In the genomic region with DNA sequence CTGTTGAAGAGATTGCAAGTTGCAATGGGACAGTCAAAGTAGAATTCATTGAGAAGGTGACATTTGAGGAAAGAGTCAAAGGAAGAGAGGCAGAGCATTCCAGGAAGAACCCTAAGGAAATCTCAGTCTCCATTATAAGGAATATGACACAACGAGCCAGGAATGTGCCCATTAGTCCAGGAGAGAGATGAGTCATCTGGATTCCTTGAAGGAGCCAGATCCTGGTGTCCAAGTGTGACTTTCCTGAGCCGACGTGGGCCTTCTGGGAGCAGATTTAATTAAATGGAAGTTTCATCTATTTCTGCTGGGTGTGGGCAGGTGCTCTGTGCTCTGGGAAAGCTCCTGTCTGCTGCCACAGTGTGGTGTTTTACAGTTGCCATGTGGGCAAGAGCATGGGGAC, we compare ENCODE assay signal across 12 cellular contexts.
DNase-seq lines count a peak whose midpoint lies in the region; ATAC-seq, FAIRE-seq and TF ChIP-seq lines count a peak whose summit lies in the region.
"Had no signal": no experiment of that assay in that cellular context is flagged by ENCODE, and none has a peak within 500 bp of the region (broad histone marks: within the 10 kb centered on the region; RNA-seq: fewer than 3 reads in every experiment).

No MANE protein-coding gene starts in this region.

- CTCF ChIA-PET in naive thymus-derived CD4-positive, alpha-beta T cell (lab: Charles Lee): no interaction called here

- H3K36me3 ChIP-seq in SJCRH30: peaks cover 13% of the 10 kb centered on the region; the same call in 1 of the 2 replicates
- no peaks in the 10 kb centered on the region for H3K36me3 ChIP-seq in rectal smooth muscle tissue (ENCODE audit: control insufficient read depth, insufficient read depth, low read length)
- peaks cover 0 to 25% (median 0%) of the 10 kb centered on the region in 3 experiments for H3K36me3 ChIP-seq in naive thymus-derived CD4-positive, alpha-beta T cell (ENCODE audit: control insufficient read depth in 2 of 3, insufficient read depth in 3 of 3, low read length in 3 of 3)
- H3K36me3 ChIP-seq: thyroid gland had no signal

- H3K36me3 Mint-ChIP-seq in naive thymus-derived CD4-positive, alpha-beta T cell: peaks cover 19 to 66% (median 57%) of the 10 kb centered on the region in 5 donors

- H3K9me3 Mint-ChIP-seq in naive thymus-derived CD4-positive, alpha-beta T cell: peaks cover 3 to 27% (median 12%) of the 10 kb centered on the region in 11 donors

- no peak overlapping the region for H3K9ac ChIP-seq in rectal smooth muscle tissue (ENCODE audit: low read length)

- no peaks in the 10 kb centered on the region for H3K27me3 Mint-ChIP-seq in naive thymus-derived CD4-positive, alpha-beta T cell
- H3K27me3 Mint-ChIP-seq: activated T-helper 17 cell treated with anti-CD3 and anti-CD28 coated beads, Interleukin-2, amount 50 U/mL, for 72 hours had no signal

- H3K4me1 Mint-ChIP-seq in naive thymus-derived CD4-positive, alpha-beta T cell: peaks cover 0 to 16% (median 0%) of the 10 kb centered on the region in 7 donors

- no peak overlapping the region for H3K4me3 Mint-ChIP-seq in naive thymus-derived CD4-positive, alpha-beta T cell
- H3K4me3 Mint-ChIP-seq: activated T-helper 17 cell treated with anti-CD3 and anti-CD28 coated beads, Interleukin-2, amount 50 U/mL, for 72 hours had no signal

- H3K27ac Mint-ChIP-seq in naive thymus-derived CD4-positive, alpha-beta T cell: no peak overlapping the region
- H3K27ac Mint-ChIP-seq: activated T-helper 17 cell treated with anti-CD3 and anti-CD28 coated beads, Interleukin-2, amount 50 U/mL, for 72 hours had no signal

- intact Hi-C loops in naive thymus-derived CD4-positive, alpha-beta T cell (cut with micrococcal nuclease): no loop called here

- no peak overlapping the region for H3K4me3 ChIP-seq in SJCRH30
- H3K4me3 ChIP-seq in fibroblast of mammary gland (ENCODE audit: control insufficient read depth, low read depth, low read length): no peak overlapping the region
- H3K4me3 ChIP-seq in rectal smooth muscle tissue (ENCODE audit: low read length): no peak overlapping the region
- H3K4me3 ChIP-seq in naive thymus-derived CD4-positive, alpha-beta T cell (ENCODE audit: low read length): no peak overlapping the region
- H3K4me3 ChIP-seq: thyroid gland had no signal

- no peak for TF ChIP-seq CTCF in fibroblast of mammary gland (conservative IDR thresholded peaks at IDR 0.05; ENCODE audit: control insufficient read depth, insufficient read depth, low read depth, low read length)

- H3K27me3 ChIP-seq in SJCRH30: no peaks in the 10 kb centered on the region
- H3K27me3 ChIP-seq in rectal smooth muscle tissue (ENCODE audit: control insufficient read depth, insufficient read depth, low read length): no peaks in the 10 kb centered on the region
- no peaks in the 10 kb centered on the region for H3K27me3 ChIP-seq in naive thymus-derived CD4-positive, alpha-beta T cell (ENCODE audit: control insufficient read depth in 2 of 2, insufficient read depth in 2 of 2, low read length in 2 of 2)
- H3K27me3 ChIP-seq: thyroid gland had no signal

- H3K4me1 ChIP-seq in SJCRH30: 0 out of 2 replicates have a peak, but pooled peaks cover 3% of the 10 kb centered on the region
- H3K4me1 ChIP-seq in rectal smooth muscle tissue (ENCODE audit: control insufficient read depth, insufficient read depth, low read length): peaks cover 3% of the 10 kb centered on the region
- no peaks in the 10 kb centered on the region for H3K4me1 ChIP-seq in naive thymus-derived CD4-positive, alpha-beta T cell (ENCODE audit: control insufficient read depth in 2 of 2, insufficient read depth in 2 of 2, low read length in 2 of 2)
- H3K4me1 ChIP-seq: thyroid gland had no signal

- peak; percentile 67 for FAIRE-seq in G401.6 (lab: Jason Lieb, UNC)

- peaks cover 19% of the 10 kb centered on the region for H3K9me3 ChIP-seq in SJCRH30 (replicated peaks)
- peaks cover 0 to 14% (median 0%) of the 10 kb centered on the region in 3 experiments for H3K9me3 ChIP-seq in naive thymus-derived CD4-positive, alpha-beta T cell (ENCODE audit: control insufficient read depth in 2 of 3, low read length in 3 of 3)
- H3K9me3 ChIP-seq: thyroid gland had no signal

- POLR2A ChIA-PET in naive thymus-derived CD4-positive, alpha-beta T cell (lab: Charles Lee): no interaction called here

- ATAC-seq in naive thymus-derived CD4-positive, alpha-beta T cell: no peak
- ATAC-seq: activated T-helper 17 cell treated with anti-CD3 and anti-CD28 coated beads, Interleukin-2, amount 50 U/mL, for 72 hours had no signal

- H3K27ac ChIP-seq in SJCRH30: peak overlapping the region; percentile 12; the same call in 1 of the 2 replicates
- H3K27ac ChIP-seq in rectal smooth muscle tissue (ENCODE audit: low read depth, low read length): peak overlapping the region; percentile 74
- no peak overlapping the region for H3K27ac ChIP-seq in naive thymus-derived CD4-positive, alpha-beta T cell (ENCODE audit: low read depth, low read length)
- H3K27ac ChIP-seq: thyroid gland had no signal

- DNase-seq in SJCRH30: peak; percentile 17 to 34
- DNase-seq in fibroblast of mammary gland (ENCODE audit: low read depth): peak; percentile 91
- DNase-seq in activated CD4-positive, alpha-beta T cell treated with anti-CD3 and anti-CD28 coated beads, Interleukin-2, amount 50 U/mL, for 48 hours: no peak
- DNase-seq in DMS 273 treated with DMSO at 0.1 percent for 48 hours (lab: John Stamatoyannopoulos, UW): no peak
- DNase-seq in naive thymus-derived CD4-positive, alpha-beta T cell: no peak
- no peak for DNase-seq in NCI-H510A (lab: John Stamatoyannopoulos, UW)
- DNase-seq: H7; stimulated activated CD4-positive, alpha-beta T cell treated with anti-CD3 and anti-CD28 coated beads, Interleukin-15, amount 100 ng/mL, for 24 hours; thyroid gland had no signal

Comparison
In these comparisons a context has a peak if more than half of its experiments do, and no peak if none do; other contexts are left out.
1. DNase-seq: peak in SJCRH30 (2 of 2) and fibroblast of mammary gland (single experiment); none in activated CD4-positive, alpha-beta T cell treated with anti-CD3 and anti-CD28 coated beads, Interleukin-2, amount 50 U/mL, for 48 hours (0 of 2), DMS 273 treated with DMSO at 0.1 percent for 48 hours (single experiment), naive thymus-derived CD4-positive, alpha-beta T cell (0 of 9) and NCI-H510A (single experiment).